Comparison of ENCODE assay signal across 8 cellular contexts in the genomic region with DNA sequence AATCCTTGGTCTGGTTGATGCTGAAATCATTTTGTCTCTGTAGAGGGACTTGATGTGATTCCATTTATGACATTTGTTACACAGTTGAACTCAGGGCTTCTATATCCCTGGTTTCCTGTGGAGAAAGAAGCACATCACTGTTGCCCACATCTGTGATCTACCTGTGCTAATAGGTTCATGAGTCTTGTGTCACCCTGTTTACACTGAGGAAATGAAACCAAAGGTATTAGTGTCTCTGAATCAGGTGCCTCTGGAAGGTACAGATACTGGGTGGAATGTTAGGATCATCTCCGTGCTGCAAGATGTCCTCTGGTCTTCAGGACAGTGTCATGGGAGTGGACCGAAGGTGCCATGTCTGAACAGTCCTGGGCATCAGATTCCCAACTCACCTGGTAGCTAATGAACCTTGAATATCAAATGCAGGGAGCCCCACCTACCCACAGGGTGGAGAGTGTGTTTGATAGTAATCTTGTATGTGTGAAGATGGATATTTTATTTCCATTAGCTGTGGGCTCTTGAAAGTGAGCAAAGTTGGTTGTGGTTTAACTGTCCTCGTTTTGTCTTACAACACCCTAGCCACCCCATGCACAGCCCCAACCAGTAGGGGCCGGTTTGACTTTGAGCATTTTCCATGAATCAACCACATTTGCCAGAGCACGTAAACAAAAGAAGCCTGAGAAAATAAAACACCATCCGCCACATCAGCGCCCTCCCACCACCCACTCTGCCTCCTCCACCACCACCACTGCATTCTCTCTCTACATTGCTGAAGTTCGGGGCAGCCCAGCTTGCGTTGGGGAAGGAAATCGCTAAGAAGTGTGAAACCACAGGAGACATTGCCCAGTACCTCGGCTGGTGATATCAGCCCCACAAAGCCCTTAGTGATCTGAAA. TPM values are rescaled to one million over a fixed set of nuclear protein-coding genes. Genes with fewer than 3 reads are reported as not detected.
DNase-seq lines count a peak whose midpoint lies in the region; ATAC-seq lines count a peak whose summit lies in the region.

No MANE protein-coding gene starts in this region.

- H3K79me1 ChIP-seq in mesendoderm (ENCODE audit: low read length) = no peaks in the 10 kb centered on the region

- H3K4me1 ChIP-seq in CD8-positive, alpha-beta memory T cell (ENCODE audit: insufficient read depth, low read length) = peaks cover 72% of the 10 kb centered on the region
- H3K4me1 ChIP-seq in mesendoderm (ENCODE audit: control insufficient read depth, low read depth, low read length) = no peaks in the 10 kb centered on the region

- no peak overlapping the region for H4K5ac ChIP-seq in mesendoderm (ENCODE audit: low read length)

- DNase-seq in CD8-positive, alpha-beta memory T cell = peak; percentile 58 to 95 (median 66)
- DNase-seq in NCI-H2107 (lab: John Stamatoyannopoulos, UW) (peak; percentile 20), activated T-cell treated with anti-CD3 and anti-CD28 coated beads for 48 hours (ENCODE audit: low read depth) (peak; percentile 63), mesendoderm (peak; percentile 64), NCI-H446 (lab: John Stamatoyannopoulos, UW) (no peak), amniotic stem cell (lab: John Stamatoyannopoulos, UW) (no peak)
- peak; percentile 82 to 90 for DNase-seq in stimulated activated naive CD8-positive, alpha-beta T cell treated with anti-CD3 and anti-CD28 coated beads, Interleukin-15, amount 100 ng/mL, for 72 hours

- POLR2A ChIA-PET in CD8-positive, alpha-beta memory T cell (lab: Charles Lee) = interaction anchor here (0.7 to 1.7 kb wide), 10 partner anchors 10 to 131 kb away, joined by 3 to 13 read pairs (median 5); no protein-coding TSS in a partner anchor

- peak overlapping the region; percentile 93 to 98 (median 97) for H3K27ac Mint-ChIP-seq in CD8-positive, alpha-beta memory T cell
- H3K27ac Mint-ChIP-seq in stimulated activated naive CD8-positive, alpha-beta T cell treated with anti-CD3 and anti-CD28 coated beads, Interleukin-15, amount 100 ng/mL, for 72 hours = peak overlapping the region; percentile 86

- no peak overlapping the region for H3K4ac ChIP-seq in mesendoderm (ENCODE audit: low read depth, low read length)

- no peak overlapping the region for H2BK15ac ChIP-seq in mesendoderm (replicated peaks; ENCODE audit: low read depth)

- H2BK120ac ChIP-seq in mesendoderm (ENCODE audit: low read depth, low read length) = no peak overlapping the region

- H3K9me3 ChIP-seq in CD8-positive, alpha-beta memory T cell (ENCODE audit: low read length) = no peaks in the 10 kb centered on the region

- CTCF ChIA-PET in CD8-positive, alpha-beta memory T cell (lab: Charles Lee) = interaction anchor here (0.7 to 7.7 kb wide), 11 partner anchors 11 to 136 kb away, joined by 3 to 82 read pairs (median 4); no protein-coding TSS in a partner anchor

- no peak overlapping the region for H4K8ac ChIP-seq in mesendoderm (ENCODE audit: low read depth, low read length)

- H3K56ac ChIP-seq in mesendoderm (ENCODE audit: low read length) = no peak overlapping the region

- peak overlapping the region; percentile 27 for H3K4me3 ChIP-seq in CD8-positive, alpha-beta memory T cell (ENCODE audit: low read length)
- no peak overlapping the region for H3K4me3 ChIP-seq in mesendoderm (ENCODE audit: low read length)

- peaks cover 10 to 51% (median 17%) of the 10 kb centered on the region in 3 donors for H3K36me3 Mint-ChIP-seq in CD8-positive, alpha-beta memory T cell

- no peak overlapping the region for H3K9ac ChIP-seq in mesendoderm (ENCODE audit: low read length)

- H3K23ac ChIP-seq in mesendoderm (ENCODE audit: low read length) = no peak overlapping the region

- WGBS in mesendoderm (ENCODE audit: extremely low coverage, insufficient coverage, low lambda C conversion rate) = no CpG with 5 or more reads among the region's 11 CpGs

- no peak overlapping the region for H3K4me2 ChIP-seq in mesendoderm (ENCODE audit: low read length)

- H3K79me2 ChIP-seq in mesendoderm (ENCODE audit: control insufficient read depth, insufficient read depth, low read length) = no peaks in the 10 kb centered on the region

- no peaks in the 10 kb centered on the region for H3K9me3 Mint-ChIP-seq in CD8-positive, alpha-beta memory T cell
- no peaks in the 10 kb centered on the region for H3K9me3 Mint-ChIP-seq in stimulated activated naive CD8-positive, alpha-beta T cell treated with anti-CD3 and anti-CD28 coated beads, Interleukin-15, amount 100 ng/mL, for 72 hours

- H3K4me1 Mint-ChIP-seq in CD8-positive, alpha-beta memory T cell = peaks cover 91 to 100% (median 100%) of the 10 kb centered on the region in 3 donors
- H3K4me1 Mint-ChIP-seq in stimulated activated naive CD8-positive, alpha-beta T cell treated with anti-CD3 and anti-CD28 coated beads, Interleukin-15, amount 100 ng/mL, for 72 hours = peaks cover 90% of the 10 kb centered on the region

- peak overlapping the region; percentile 40 for H3K27ac ChIP-seq in CD8-positive, alpha-beta memory T cell (ENCODE audit: low read depth, low read length)
- H3K27ac ChIP-seq in mesendoderm (ENCODE audit: low read depth, low read length) = no peak overlapping the region

- ATAC-seq in GM21737 (IDR thresholded peaks at IDR 0.05; ENCODE audit: unreplicated experiment) = peak; percentile 81
- peak; percentile 96 for ATAC-seq in stimulated activated naive CD8-positive, alpha-beta T cell treated with anti-CD3 and anti-CD28 coated beads, Interleukin-15, amount 100 ng/mL, for 72 hours

- no peak overlapping the region for H2BK5ac ChIP-seq in mesendoderm (ENCODE audit: low read length)

- peak overlapping the region; percentile 40 to 83 (median 77) for H3K4me3 Mint-ChIP-seq in CD8-positive, alpha-beta memory T cell
- peak overlapping the region; percentile 65 to 73 for H3K4me3 Mint-ChIP-seq in stimulated activated naive CD8-positive, alpha-beta T cell treated with anti-CD3 and anti-CD28 coated beads, Interleukin-15, amount 100 ng/mL, for 72 hours

- H2AK5ac ChIP-seq in mesendoderm (ENCODE audit: low read length) = no peak overlapping the region

- H3K18ac ChIP-seq in mesendoderm (ENCODE audit: low read length) = no peak overlapping the region

- no peaks in the 10 kb centered on the region for H3K27me3 ChIP-seq in CD8-positive, alpha-beta memory T cell (ENCODE audit: insufficient read depth, low read length, poor library complexity, severe bottlenecking)
- H3K27me3 ChIP-seq in mesendoderm (ENCODE audit: insufficient read depth, low read length, poor library complexity) = no peaks in the 10 kb centered on the region

- no peaks in the 10 kb centered on the region for H3K27me3 Mint-ChIP-seq in CD8-positive, alpha-beta memory T cell
- no peaks in the 10 kb centered on the region for H3K27me3 Mint-ChIP-seq in stimulated activated naive CD8-positive, alpha-beta T cell treated with anti-CD3 and anti-CD28 coated beads, Interleukin-15, amount 100 ng/mL, for 72 hours

- H3K36me3 ChIP-seq in CD8-positive, alpha-beta memory T cell (ENCODE audit: insufficient read depth, low read length) = no peaks in the 10 kb centered on the region
- H3K36me3 ChIP-seq in mesendoderm (ENCODE audit: control insufficient read depth, insufficient read depth, low read length) = no peaks in the 10 kb centered on the region

RNA-seq across cellular contexts. Expression of gene STARD3NL, which starts 54.7 kb away (rescaled TPM):
- total RNA-seq in CD8-positive, alpha-beta memory T cell = 10 to 100 TPM; 41.5 to 43.8 TPM
- 54.2 TPM for polyA plus RNA-seq in CD8-positive, alpha-beta memory T cell
- 33.4 TPM for polyA plus RNA-seq in mesendoderm (2013, experiment 1 of 2)
- polyA plus RNA-seq in mesendoderm (2013, experiment 2 of 2) = 35.9 TPM

Comparison
In these comparisons a context has a peak if more than half of its experiments do, and no peak if none do; other contexts are left out.
1. DNase-seq: peak in CD8-positive, alpha-beta memory T cell (5 of 5), NCI-H2107 (single experiment), activated T-cell treated with anti-CD3 and anti-CD28 coated beads for 48 hours (single experiment), mesendoderm (single experiment) and stimulated activated naive CD8-positive, alpha-beta T cell treated with anti-CD3 and anti-CD28 coated beads, Interleukin-15, amount 100 ng/mL, for 72 hours (2 of 2); none in NCI-H446 (0 of 2) and amniotic stem cell (single experiment).